ENCODE assay signal across 12 cellular contexts in the genomic region with DNA sequence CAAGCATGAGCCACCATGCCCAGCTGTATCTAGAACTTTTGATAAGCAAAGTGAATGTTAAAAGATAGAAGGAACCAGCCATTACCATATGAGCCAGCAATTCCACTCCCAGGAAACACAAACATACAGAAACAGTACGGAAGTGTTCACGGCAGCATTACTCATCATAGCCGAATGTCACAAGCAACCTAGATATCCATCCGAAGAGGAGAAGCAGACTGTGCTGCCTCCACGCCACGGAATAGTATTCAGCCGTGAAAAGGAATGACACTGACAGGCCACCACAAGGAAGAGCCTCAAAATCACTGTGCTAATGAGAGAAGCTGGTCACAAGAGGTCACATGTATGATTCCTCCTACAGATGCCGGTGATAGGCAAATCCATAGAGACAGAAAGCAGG.
DNase-seq lines count a peak whose midpoint lies in the region; ATAC-seq and TF ChIP-seq lines count a peak whose summit lies in the region.
"Had no signal": no experiment of that assay in that cellular context is flagged by ENCODE, and none has a peak within 500 bp of the region (broad histone marks: within the 10 kb centered on the region; RNA-seq: fewer than 3 reads in every experiment).

No MANE protein-coding gene starts in this region.

- H3K27ac Mint-ChIP-seq in stimulated activated memory B cell treated with anti-CD40 and anti-IgM and Interleukin-4, amounts not matched to agents 10 μg/mL and 1 μg/mL and 100 μg/mL, for 72 hours = peak overlapping the region; percentile 59

- H3K27me3 Mint-ChIP-seq in stimulated activated memory B cell treated with anti-CD40 and anti-IgM and Interleukin-4, amounts not matched to agents 10 μg/mL and 1 μg/mL and 100 μg/mL, for 72 hours = no peaks in the 10 kb centered on the region

- no peak overlapping the region for H3K4me3 Mint-ChIP-seq in stimulated activated memory B cell treated with anti-CD40 and anti-IgM and Interleukin-4, amounts not matched to agents 10 μg/mL and 1 μg/mL and 100 μg/mL, for 72 hours

- DNase-seq in HFF-Myc (ENCODE audit: extremely low read depth, low read depth) = peak; percentile 14
- peak; percentile 55 for DNase-seq in RKO (ENCODE audit: low spot score)
- DNase-seq in fibroblast of gingiva (ENCODE audit: low read depth) = peak; percentile 15
- DNase-seq in caudate nucleus (lab: John Stamatoyannopoulos, UW) = no peak
- no peak for DNase-seq in ACHN
- DNase-seq in cerebellar cortex (ENCODE audit: low spot score) = no peak
- DNase-seq: activated T-cell treated with anti-CD3 and anti-CD28 coated beads for 4 hours, NCI-H748 treated with DMSO at 0.1 percent for 48 hours had no signal

- peaks cover 55% of the 10 kb centered on the region for H3K4me1 Mint-ChIP-seq in stimulated activated memory B cell treated with anti-CD40 and anti-IgM and Interleukin-4, amounts not matched to agents 10 μg/mL and 1 μg/mL and 100 μg/mL, for 72 hours

- no peak for TF ChIP-seq CTCF in HFF-Myc (IDR thresholded peaks at IDR 0.05; ENCODE audit: low read depth, low read length, missing control alignments)

- in situ Hi-C loops in ACHN (cut with HindIII; ENCODE audit: low pct_ligation_motif_present, low pct_unique_long_range_greater_than_20kb, low sequenced_read_pairs) = no loop called here

- H3K9me3 Mint-ChIP-seq in stimulated activated memory B cell treated with anti-CD40 and anti-IgM and Interleukin-4, amounts not matched to agents 10 μg/mL and 1 μg/mL and 100 μg/mL, for 72 hours = no peaks in the 10 kb centered on the region

- no peak overlapping the region for H3K27ac ChIP-seq in caudate nucleus (ENCODE audit: low read depth, low read length)
- H3K27ac ChIP-seq: breast epithelium, gastroesophageal sphincter had no signal

- no peak for ATAC-seq in stimulated activated memory B cell treated with anti-CD40 and anti-IgM and Interleukin-4, amounts not matched to agents 10 μg/mL and 1 μg/mL and 100 μg/mL, for 72 hours
- ATAC-seq in GM19455 (IDR thresholded peaks at IDR 0.05; ENCODE audit: unreplicated experiment) = no peak
- ATAC-seq: gastroesophageal sphincter had no signal

- no peak overlapping the region for H3K4me3 ChIP-seq in HFF-Myc (replicated peaks; ENCODE audit: low read depth, low read length)
- H3K4me3 ChIP-seq: breast epithelium, gastroesophageal sphincter had no signal

- no peaks in the 10 kb centered on the region for H3K36me3 Mint-ChIP-seq in stimulated activated memory B cell treated with anti-CD40 and anti-IgM and Interleukin-4, amounts not matched to agents 10 μg/mL and 1 μg/mL and 100 μg/mL, for 72 hours

Comparison
In these comparisons a context has a peak if more than half of its experiments do, and no peak if none do; other contexts are left out.
1. DNase-seq: peak in HFF-Myc (single experiment), RKO (single experiment) and fibroblast of gingiva (single experiment); none in caudate nucleus (0 of 61), ACHN (single experiment) and cerebellar cortex (single experiment).